ENCODE assay signal across 34 cellular contexts in the genomic region with DNA sequence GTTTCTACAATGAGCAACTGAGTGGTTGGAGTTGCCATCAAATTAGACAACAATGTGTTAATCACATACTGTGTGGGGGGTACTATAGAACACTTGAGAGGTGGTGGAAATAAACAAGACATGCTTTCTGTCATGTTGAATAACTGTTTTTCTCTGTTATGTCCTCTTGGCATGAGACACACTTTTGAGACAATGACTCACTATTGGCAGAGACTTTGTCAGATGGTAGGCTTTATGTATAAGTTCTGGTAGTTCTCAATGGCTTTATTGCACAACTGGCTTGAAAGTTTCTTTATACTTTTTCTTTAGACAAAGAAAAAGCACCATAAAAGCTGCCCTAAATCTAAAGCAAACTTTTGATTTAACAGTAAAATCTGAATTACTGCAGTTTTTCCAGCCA.
DNase-seq lines count a peak whose midpoint lies in the region; ATAC-seq and TF ChIP-seq lines count a peak whose summit lies in the region.
"Had no signal": no experiment of that assay in that cellular context is flagged by ENCODE, and none has a peak within 500 bp of the region (broad histone marks: within the 10 kb centered on the region; RNA-seq: fewer than 3 reads in every experiment).

No MANE protein-coding gene starts in this region.

- H3K4me1 Mint-ChIP-seq in T-helper 17 cell: no peaks in the 10 kb centered on the region
- H3K4me1 Mint-ChIP-seq: activated CD4-positive, alpha-beta memory T cell treated with anti-CD3 and anti-CD28 coated beads, Interleukin-2, amount 10 ng/mL, durations not matched to agents 7 days and 5 days; activated naive CD8-positive, alpha-beta T cell treated with anti-CD3 and anti-CD28 coated beads, Interleukin-2, amount 50 U/mL, for 24 hours; H9; neural crest cell had no signal

- H3K4me3 Mint-ChIP-seq in T-helper 17 cell: no peak overlapping the region
- H3K4me3 Mint-ChIP-seq: activated CD4-positive, alpha-beta memory T cell treated with anti-CD3 and anti-CD28 coated beads, Interleukin-2, amount 10 ng/mL, durations not matched to agents 7 days and 5 days; activated naive CD8-positive, alpha-beta T cell treated with anti-CD3 and anti-CD28 coated beads, Interleukin-2, amount 50 U/mL, for 24 hours; CD4-positive, alpha-beta T cell; H9; neural crest cell; stimulated activated naive CD8-positive, alpha-beta T cell treated with anti-CD3 and anti-CD28 coated beads, Interleukin-15, Interleukin-2, amounts not matched to agents 100 ng/mL and 50 ng/mL, for 24 hours; T-helper 2 cell treated with Interferon-gamma antibody and Interleukin-4, amounts not matched to agents 5 μg/mL and 100 μg/mL, for 36 hours had no signal

- no peaks in the 10 kb centered on the region for H3K27me3 ChIP-seq in hepatocyte
- no peaks in the 10 kb centered on the region for H3K27me3 ChIP-seq in brain microvascular endothelial cell (replicated peaks)
- H3K27me3 ChIP-seq: spleen had no signal

- no peaks in the 10 kb centered on the region for H3K79me2 ChIP-seq in hepatocyte
- H3K79me2 ChIP-seq: parathyroid adenoma had no signal

- in situ Hi-C loops in brain microvascular endothelial cell (cut with HindIII; ENCODE audit: low pct_ligation_motif_present, low sequenced_read_pairs): no loop called here

- no peaks in the 10 kb centered on the region for H3K27me3 Mint-ChIP-seq in T-helper 17 cell
- H3K27me3 Mint-ChIP-seq: activated CD4-positive, alpha-beta memory T cell treated with anti-CD3 and anti-CD28 coated beads, Interleukin-2, amount 10 ng/mL, durations not matched to agents 7 days and 5 days; activated naive CD8-positive, alpha-beta T cell treated with anti-CD3 and anti-CD28 coated beads, Interleukin-2, amount 50 U/mL, for 24 hours; CD4-positive, alpha-beta T cell; stimulated activated naive CD8-positive, alpha-beta T cell treated with anti-CD3 and anti-CD28 coated beads, Interleukin-15, Interleukin-2, amounts not matched to agents 100 ng/mL and 50 ng/mL, for 24 hours had no signal

- H3K27ac Mint-ChIP-seq in T-helper 17 cell: no peak overlapping the region
- H3K27ac Mint-ChIP-seq: activated CD4-positive, alpha-beta memory T cell treated with anti-CD3 and anti-CD28 coated beads, Interleukin-2, amount 10 ng/mL, durations not matched to agents 7 days and 5 days; activated naive CD8-positive, alpha-beta T cell treated with anti-CD3 and anti-CD28 coated beads, Interleukin-2, amount 50 U/mL, for 24 hours; CD4-positive, alpha-beta T cell; H9; stimulated activated naive CD8-positive, alpha-beta T cell treated with anti-CD3 and anti-CD28 coated beads, Interleukin-15, Interleukin-2, amounts not matched to agents 100 ng/mL and 50 ng/mL, for 24 hours; T-helper 2 cell treated with Interferon-gamma antibody and Interleukin-4, amounts not matched to agents 5 μg/mL and 100 μg/mL, for 36 hours had no signal

- no peaks in the 10 kb centered on the region for H3K36me3 Mint-ChIP-seq in T-helper 17 cell (ENCODE audit: low read depth)

- H3K4me1 ChIP-seq in hepatocyte (ENCODE audit: insufficient read depth): no peaks in the 10 kb centered on the region
- H3K4me1 ChIP-seq: A549, left ventricle myocardium inferior, parathyroid adenoma, spleen had no signal

- no peak overlapping the region for H2AFZ ChIP-seq in hepatocyte
- H2AFZ ChIP-seq: parathyroid adenoma, PC-9 had no signal

- TF ChIP-seq CTCF in hepatocyte (IDR thresholded peaks at IDR 0.05; ENCODE audit: poor library complexity) (no peak), foreskin fibroblast (IDR thresholded peaks at IDR 0.05; ENCODE audit: low read depth, low read length) (no peak), brain microvascular endothelial cell (IDR thresholded peaks at IDR 0.05; ENCODE audit: low read depth, low read length, missing control alignments) (no peak)

- no peaks in the 10 kb centered on the region for H3K9me3 ChIP-seq in hepatocyte (ENCODE audit: low read depth)
- H3K9me3 ChIP-seq in T-helper 17 cell (ENCODE audit: control insufficient read depth, low read length, poor library complexity, severe bottlenecking): no peaks in the 10 kb centered on the region
- H3K9me3 ChIP-seq: A549, left ventricle myocardium inferior, spleen had no signal

- H3K27ac ChIP-seq in hepatocyte: no peak overlapping the region
- no peak overlapping the region for H3K27ac ChIP-seq in brain microvascular endothelial cell
- H3K27ac ChIP-seq: A549, left ventricle myocardium inferior, parathyroid adenoma, PC-9, spleen had no signal

- H3K4me3 ChIP-seq in hepatocyte (no peak overlapping the region), foreskin fibroblast (ENCODE audit: low read depth in 1 of 2, low read length in 2 of 2) (no peak overlapping the region), brain microvascular endothelial cell (ENCODE audit: low read depth, low read length) (no peak overlapping the region)
- H3K4me3 ChIP-seq: A549, left ventricle myocardium inferior, PC-9, spleen had no signal

- H3K9me2 ChIP-seq in hepatocyte (replicated peaks; ENCODE audit: insufficient read depth): no peaks in the 10 kb centered on the region

- DNase-seq in A172 (ENCODE audit: low spot score) (peak; percentile 13), HT1080 (ENCODE audit: low read depth) (peak; percentile 20), astrocyte of the hippocampus (ENCODE audit: low read depth, low spot score) (peak; percentile 7), hepatocyte (ENCODE audit: low spot score) (peak; percentile 15), foreskin fibroblast (no peak), brain microvascular endothelial cell (no peak), NCI-H146 (lab: John Stamatoyannopoulos, UW) (no peak), T-helper 17 cell (no peak)
- DNase-seq: activated CD4-positive, alpha-beta memory T cell treated with anti-CD3 and anti-CD28 coated beads, Interleukin-2, amount 10 ng/mL, durations not matched to agents 7 days and 5 days; activated CD4-positive, alpha-beta T cell treated with anti-CD3 and anti-CD28 coated beads for 1 hour; activated CD8-positive, alpha-beta memory T cell treated with anti-CD3 and anti-CD28 coated beads, Interleukin-2, amount 50 U/mL, for 4 hours; activated naive CD4-positive, alpha-beta T cell; activated naive CD8-positive, alpha-beta T cell treated with anti-CD3 and anti-CD28 coated beads, Interleukin-2, amount 50 U/mL, for 24 hours; AML-193; CD4-positive, alpha-beta T cell; EL; H9; islet precursor cell; left ventricle myocardium inferior; mesendoderm; NCI-H1694 treated with DMSO at 0.1 percent for 48 hours; NCI-H2171; NCI-H526; PC-9; right cardiac atrium; Right ventricle myocardium superior; spleen; stimulated activated CD4-positive, alpha-beta T cell treated with anti-CD3 and anti-CD28 coated beads, Interleukin-2, amount 100 ng/mL, for 24 hours; stimulated activated CD8-positive, alpha-beta memory T cell treated with anti-CD3 and anti-CD28 coated beads, Interleukin-4, amount 100 ng/mL, for 48 hours had no signal

- H3K36me3 ChIP-seq in hepatocyte (replicated peaks; ENCODE audit: insufficient read depth, low read depth) (no peaks in the 10 kb centered on the region), brain microvascular endothelial cell (replicated peaks) (no peaks in the 10 kb centered on the region)
- H3K36me3 ChIP-seq: left ventricle myocardium inferior, spleen had no signal

- ATAC-seq in T-helper 17 cell: no peak
- ATAC-seq: A549; activated naive CD8-positive, alpha-beta T cell treated with anti-CD3 and anti-CD28 coated beads, Interleukin-2, amount 50 U/mL, for 24 hours; right cardiac atrium had no signal

- no peaks in the 10 kb centered on the region for H4K20me1 ChIP-seq in hepatocyte (ENCODE audit: insufficient read depth, poor library complexity, severe bottlenecking)

- no peak overlapping the region for H3K4me2 ChIP-seq in hepatocyte
- H3K4me2 ChIP-seq: A549, PC-9 had no signal

Comparison
In these comparisons a context has a peak if more than half of its experiments do, and no peak if none do; other contexts are left out.
1. DNase-seq: peak in A172 (single experiment), HT1080 (single experiment), astrocyte of the hippocampus (single experiment) and hepatocyte (single experiment); none in foreskin fibroblast (0 of 2), brain microvascular endothelial cell (single experiment), NCI-H146 (single experiment) and T-helper 17 cell (0 of 3).